ENCODE assay signal across 8 cellular contexts in genomic region chr2:135422898-135423297, GRCh38.
"Had no signal": no experiment of that assay in that cellular context is flagged by ENCODE, and none has a peak within 500 bp of the region (broad histone marks: within the 10 kb centered on the region; RNA-seq: fewer than 3 reads in every experiment).

No MANE protein-coding gene starts in this region.

- ATAC-seq: GM23338, HCT116 had no signal

- DNase-seq: H7, HFFc6, KG1 had no signal

- H3K4me3 Mint-ChIP-seq: GM23338, HFFc6, IgD-negative memory B cell had no signal

- H3K27me3 Mint-ChIP-seq: IgD-negative memory B cell had no signal

- H3K4me1 ChIP-seq: HAP-1 had no signal

- H3K4me2 ChIP-seq: GM23338 had no signal

- H3K27ac Mint-ChIP-seq: GM23338, HFFc6, IgD-negative memory B cell had no signal

- H3K27ac ChIP-seq: HL-60 had no signal

- H3K4me1 Mint-ChIP-seq: GM23338 had no signal

- H3K9me3 Mint-ChIP-seq: HFFc6 had no signal

- H3K4me3 ChIP-seq: GM23338, HAP-1 had no signal

- H3K36me3 ChIP-seq: HAP-1 had no signal

- H2AFZ ChIP-seq: GM23338 had no signal
